In genomic region chr17:68959117-68959516, GRCh38 we compare ENCODE assay signal across 4 cellular contexts. TPM values are rescaled to one million over a fixed set of nuclear protein-coding genes. Genes with fewer than 3 reads are reported as not detected.
"Had no signal": no experiment of that assay in that cellular context is flagged by ENCODE, and none has a peak within 500 bp of the region (broad histone marks: within the 10 kb centered on the region; RNA-seq: fewer than 3 reads in every experiment).

No MANE protein-coding gene starts in this region.

RNA-seq across cellular contexts. Expression of gene ABCA8, which starts 3.9 kb away (rescaled TPM):
- total RNA-seq: GM23338, H1, H9, HT-29 had no signal
